In the genomic region with DNA sequence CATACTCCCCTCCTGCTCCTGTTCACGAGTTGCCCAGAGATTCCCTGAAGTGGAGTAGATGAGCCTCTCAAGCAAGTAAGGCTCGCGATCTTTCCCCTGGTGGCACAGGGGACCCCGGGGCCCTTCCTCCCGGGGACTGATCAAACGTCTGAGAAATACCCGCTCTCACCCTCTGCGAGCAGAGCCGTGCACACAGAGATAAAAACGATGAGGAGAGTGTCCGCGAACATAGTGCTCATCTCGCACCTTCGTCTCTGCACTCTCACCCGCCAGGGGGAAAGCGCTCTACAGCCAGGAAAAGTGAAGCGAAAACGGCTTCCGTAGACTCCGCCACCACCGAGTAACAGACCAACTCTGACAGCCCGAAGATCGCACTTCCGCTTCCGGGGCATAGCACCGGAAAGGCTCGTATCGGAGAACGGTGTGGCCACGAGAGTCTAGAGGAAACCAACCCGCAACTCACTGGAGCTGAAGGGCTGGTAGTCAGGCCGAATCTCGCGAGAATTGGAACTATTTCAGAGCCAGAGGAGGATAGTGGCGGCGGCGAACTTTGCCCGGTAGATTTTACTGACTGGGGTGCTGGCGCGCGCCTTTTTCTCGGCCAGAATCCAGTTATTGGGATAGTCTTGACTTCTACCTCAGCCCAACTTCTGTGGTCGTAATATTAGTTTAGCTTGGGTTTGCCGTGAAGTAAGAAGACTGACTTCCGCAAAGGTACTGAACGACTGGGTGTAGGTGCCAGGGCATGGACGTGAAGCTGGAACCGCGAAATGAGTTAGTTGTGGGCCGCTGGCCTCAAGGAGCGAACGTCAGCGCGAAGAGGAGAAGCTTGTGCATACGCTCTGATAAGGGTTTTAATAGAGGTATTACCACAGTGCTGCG, we compare ENCODE assay signal across 8 cellular contexts. TPM values are rescaled to one million over a fixed set of nuclear protein-coding genes. Genes with fewer than 3 reads are reported as not detected.
DNase-seq lines count a peak whose midpoint lies in the region; ATAC-seq, FAIRE-seq and TF ChIP-seq lines count a peak whose summit lies in the region.

A gene with protein sequence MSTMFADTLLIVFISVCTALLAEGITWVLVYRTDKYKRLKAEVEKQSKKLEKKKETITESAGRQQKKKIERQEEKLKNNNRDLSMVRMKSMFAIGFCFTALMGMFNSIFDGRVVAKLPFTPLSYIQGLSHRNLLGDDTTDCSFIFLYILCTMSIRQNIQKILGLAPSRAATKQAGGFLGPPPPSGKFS (minus strand): TSS at position 356 of the 882 bp plus-strand sequence. CDS start 117 bp downstream, at position 239.

- H3K36me3 ChIP-seq in CD4-positive, CD25-positive, alpha-beta regulatory T cell (ENCODE audit: control insufficient read depth, insufficient read depth, low read length) = peaks cover 30% of the 10 kb centered on the region
- peaks cover 2 to 25% of the 10 kb centered on the region in 2 experiments; a peak in 4 of 5 replicates for H3K36me3 ChIP-seq in HepG2 (replicated peaks in 1 of 2; ENCODE audit: control insufficient read depth in 1 of 2, insufficient read depth in 2 of 2, low read length in 2 of 2)

- H3K27ac ChIP-seq in CD4-positive, CD25-positive, alpha-beta regulatory T cell (ENCODE audit: insufficient read depth, low read length, poor library complexity, severe bottlenecking) = peak within 1 kb of the TSS; percentile 88
- peak within 1 kb of the TSS; percentile 95 for H3K27ac ChIP-seq in HepG2 (ENCODE audit: extremely low read length, insufficient read depth, low read length)

- WGBS in HepG2 (ENCODE audit: low lambda C conversion rate) = under 1% methylated on average over 33 of the region's 56 CpGs

- H3K27me3 ChIP-seq in CD4-positive, CD25-positive, alpha-beta regulatory T cell (ENCODE audit: control insufficient read depth, insufficient read depth, low read length) = no peaks in the 10 kb centered on the region
- H3K27me3 ChIP-seq in HepG2 (ENCODE audit: control insufficient read depth in 1 of 2, insufficient read depth in 2 of 2, low read length in 2 of 2) = no peaks in the 10 kb centered on the region; a peak in 1 of 5 replicates

- POLR2A ChIA-PET in HepG2 (lab: Yijun Ruan, JAX) = interaction anchor here (0.6 to 2.2 kb wide), 19 partner anchors 9 to 143 kb away, joined by 3 to 31 read pairs (median 6); a partner anchor contains a TSS

- H3K27ac Mint-ChIP-seq in CD4-positive, CD25-positive, alpha-beta regulatory T cell = peak within 1 kb of the TSS; percentile 99 to 100 (median 100)

- peak; percentile 99 for FAIRE-seq in HepG2 (lab: Jason Lieb, UNC)

- TF ChIP-seq EP300 in HepG2 (IDR thresholded peaks at IDR 0.05; ENCODE audit: low read depth in 2 of 2, low read length in 2 of 2) = 0 out of 4 replicates have a peak, but pooled peaks of 1 of the 2 experiments have one; percentile 3
- no peak for TF ChIP-seq EP300 in HepG2 (CRISPR knock-in tag; IDR thresholded peaks at IDR 0.05; ENCODE audit: borderline replicate concordance)

- peak within 1 kb of the TSS; percentile 92 for H2AFZ ChIP-seq in HepG2 (ENCODE audit: low read length)

- ATAC-seq in CD4-positive, CD25-positive, alpha-beta regulatory T cell (ENCODE audit: low read depth in 2 of 2) = peak; percentile 98 to 99
- ATAC-seq in GM19395 (IDR thresholded peaks at IDR 0.05; ENCODE audit: unreplicated experiment) (peak; percentile 99), HG03565 (IDR thresholded peaks at IDR 0.05; ENCODE audit: unreplicated experiment) (peak; percentile 100), HepG2 (peak; percentile 100)

- peak; percentile 48 for TF ChIP-seq CTCF in HepG2 (CRISPR knock-in tag; IDR thresholded peaks at IDR 0.05)

- no TSS peak for BruUV-seq in HepG2 (replicated peaks; lab: Mats Ljungman, UMichigan)

- H3K9ac ChIP-seq in HepG2 (ENCODE audit: insufficient read depth, low read depth, low read length) = peak within 1 kb of the TSS; percentile 97

- H3K79me2 ChIP-seq in HepG2 (ENCODE audit: insufficient read depth, low read length) = peaks cover 21% of the 10 kb centered on the region

- H3K4me3 ChIP-seq in CD4-positive, CD25-positive, alpha-beta regulatory T cell (ENCODE audit: low read depth, low read length) = peak within 1 kb of the TSS; percentile 93
- peak within 1 kb of the TSS; percentile 66 to 88 (median 88) for H3K4me3 ChIP-seq in HepG2 (replicated peaks in 1 of 3; ENCODE audit: insufficient read depth in 1 of 3, low read depth in 2 of 3, low read length in 3 of 3)

- H3K4me1 Mint-ChIP-seq in CD4-positive, CD25-positive, alpha-beta regulatory T cell = peaks cover 43 to 72% (median 58%) of the 10 kb centered on the region in 4 donors

- no peaks in the 10 kb centered on the region for H3K9me3 ChIP-seq in CD4-positive, CD25-positive, alpha-beta regulatory T cell (ENCODE audit: control insufficient read depth in 2 of 2, low read length in 2 of 2)
- H3K9me3 ChIP-seq in HepG2 (ENCODE audit: low read length) = no peaks in the 10 kb centered on the region

- no peaks in the 10 kb centered on the region for H3K27me3 Mint-ChIP-seq in CD4-positive, CD25-positive, alpha-beta regulatory T cell

- peaks cover 0 to 2% (median 0%) of the 10 kb centered on the region in 7 donors for H3K9me3 Mint-ChIP-seq in CD4-positive, CD25-positive, alpha-beta regulatory T cell

- no peaks in the 10 kb centered on the region for H4K20me1 ChIP-seq in HepG2 (ENCODE audit: insufficient read depth, low read length)

- H3K4me2 ChIP-seq in HepG2 (ENCODE audit: low read depth, low read length) = peak within 1 kb of the TSS; percentile 83

- peaks cover 57% of the 10 kb centered on the region for H3K4me1 ChIP-seq in CD4-positive, CD25-positive, alpha-beta regulatory T cell (ENCODE audit: control insufficient read depth, insufficient read depth, low read length, poor library complexity, severe bottlenecking)
- H3K4me1 ChIP-seq in HepG2 (ENCODE audit: insufficient read depth, low read length) = peaks cover 35% of the 10 kb centered on the region

- peak; percentile 36; the same call in 1 of the 2 replicates for TF ChIP-seq RAD21 in HepG2 (CRISPR knock-in tag; IDR thresholded peaks at IDR 0.05)

- intact Hi-C loops in HepG2 (cut with micrococcal nuclease; ENCODE audit: unreplicated experiment) = loop anchor here (1.0 to 2.0 kb wide), 4 partner anchors 59 to 146 kb away; a partner anchor contains a TSS

- DNase-seq in CD4-positive, CD25-positive, alpha-beta regulatory T cell = peak; percentile 94 to 99 (median 96)
- DNase-seq in NCI-H82 (lab: John Stamatoyannopoulos, UW) (peak; percentile 99), dermis microvascular lymphatic vessel endothelial cell (ENCODE audit: low read depth in 2 of 2) (peak; percentile 98 to 99), HepG2 (ENCODE audit: low spot score) (peak; percentile 99)
- DNase-seq in activated CD4-positive, alpha-beta T cell treated with anti-CD3 and anti-CD28 coated beads, Interleukin-2, amount 50 U/mL, for 48 hours = peak; percentile 91 to 93
- DNase-seq in stimulated activated CD4-positive, alpha-beta T cell treated with anti-CD3 and anti-CD28 coated beads, Interleukin-4, amount 100 ng/mL, for 1 hour = peak; percentile 89

- H3K4me3 Mint-ChIP-seq in CD4-positive, CD25-positive, alpha-beta regulatory T cell = peak within 1 kb of the TSS; percentile 96 to 99 (median 98)

- CTCF ChIA-PET in HepG2 (lab: Yijun Ruan, JAX; ENCODE audit: low intra/inter-chr PET ratio, low total read pairs) = no interaction called here

- H3K36me3 Mint-ChIP-seq in CD4-positive, CD25-positive, alpha-beta regulatory T cell = peaks cover 41% of the 10 kb centered on the region

- in situ Hi-C loops in HepG2 (cut with HindIII; ENCODE audit: extremely low pct_ligation_motif_present, low pct_unique_long_range_greater_than_20kb) = no loop called here

- TF ChIP-seq POLR2A in HepG2 (IDR thresholded peaks at IDR 0.05; ENCODE audit: insufficient read depth in 1 of 2, low read depth in 2 of 2, low read length in 2 of 2) = peak; percentile 83 to 88

TF ChIP-seq in HepG2, 621 proteins besides CTCF, POLR2A, EP300 and RAD21 (continues in another document):
- TF ChIP-seq REXO4 (CRISPR knock-in tag; IDR thresholded peaks at IDR 0.05; ENCODE audit: borderline replicate concordance) (no peak), ATAD3A (CRISPR knock-in tag; IDR thresholded peaks at IDR 0.05) (no peak), SP140L (CRISPR knock-in tag; IDR thresholded peaks at IDR 0.05; ENCODE audit: borderline replicate concordance) (no peak), PPARG (CRISPR knock-in tag; conservative IDR thresholded peaks at IDR 0.05) (peak; percentile 56; the same call in 1 of the 2 replicates), ELF4 (CRISPR knock-in tag; IDR thresholded peaks at IDR 0.05; ENCODE audit: borderline replicate concordance) (peak; percentile 59; the same call in 1 of the 2 replicates), ARNT2 (CRISPR knock-in tag; IDR thresholded peaks at IDR 0.05; ENCODE audit: low read depth) (peak; percentile 67; the same call in 1 of the 2 replicates), ZNF672 (CRISPR knock-in tag; IDR thresholded peaks at IDR 0.05) (no peak)

RNA-seq across cellular contexts. Expression of the gene that starts here (rescaled TPM):
- total RNA-seq in CD4-positive, CD25-positive, alpha-beta regulatory T cell = 42.7 TPM
- polyA plus RNA-seq in CD4-positive, CD25-positive, alpha-beta regulatory T cell = 100 to 1,000 TPM; 148 to 189 (median 164) TPM
- total RNA-seq in dermis microvascular lymphatic vessel endothelial cell (45.1 and 47.3 TPM in 2 replicates), HepG2 (2016; rRNA removed; fragmentation: Illumina TruSeq; extraction: Trizol) (85.3 and 119 TPM in 2 replicates)
- total RNA-seq in HepG2 (2016; cell fraction: cytosol; rRNA removed; fragmentation: Illumina TruSeq; extraction: Trizol; ENCODE audit: low read depth) = 21.5 and 21.7 TPM in 2 replicates
- total RNA-seq in HepG2 (2016; cell fraction: insoluble cytoplasmic fraction; rRNA removed; fragmentation: Illumina TruSeq; extraction: Trizol) = 96.8 and 124 TPM in 2 replicates
- total RNA-seq in HepG2 (2016; cell fraction: membrane; rRNA removed; fragmentation: Illumina TruSeq; extraction: Trizol) = 36.9 and 37.7 TPM in 2 replicates
- total RNA-seq in HepG2 (2016; cell fraction: nucleus; rRNA removed; fragmentation: Illumina TruSeq; extraction: Trizol) = 87.3 and 93.4 TPM in 2 replicates
- 106 TPM in 2 replicates for polyA plus RNA-seq in HepG2 (2011; rRNA removed)
- 52.5 and 87.0 TPM in 2 replicates for polyA plus RNA-seq in HepG2 (2011; cell fraction: cytosol; rRNA removed)
- polyA plus RNA-seq in HepG2 (2011; cell fraction: nucleus; rRNA removed) = 16.1 and 21.6 TPM in 2 replicates
- 47.2 and 80.4 TPM in 2 replicates for polyA plus RNA-seq in HepG2 (2012)
- 21.4 and 21.8 TPM in 2 replicates for polyA plus RNA-seq in HepG2 (2016; cell fraction: cytosol; fragmentation: Illumina TruSeq; extraction: Trizol; ENCODE audit: low read depth)
- polyA plus RNA-seq in HepG2 (2016; cell fraction: insoluble cytoplasmic fraction; fragmentation: Illumina TruSeq; extraction: Trizol; ENCODE audit: low read depth) = 89.7 and 101 TPM in 2 replicates
- polyA plus RNA-seq in HepG2 (2016; cell fraction: membrane; fragmentation: Illumina TruSeq; extraction: Trizol; ENCODE audit: low read depth) = 30.1 and 30.7 TPM in 2 replicates
- 157 and 166 TPM in 2 replicates for polyA plus RNA-seq in HepG2 (2016; cell fraction: nucleus; fragmentation: Illumina TruSeq; extraction: Trizol; ENCODE audit: insufficient read depth, low read depth)
- polyA minus RNA-seq in HepG2 (2011; rRNA and poly(A)+ RNA removed; ENCODE audit: low replicate concordance) = 160 and 278 TPM in 2 replicates
- 41.8 and 64.7 TPM in 2 replicates for polyA minus RNA-seq in HepG2 (2011; cell fraction: cytosol; rRNA and poly(A)+ RNA removed)
- 33.7 and 41.3 TPM in 2 replicates for polyA minus RNA-seq in HepG2 (2011; cell fraction: nucleus; rRNA and poly(A)+ RNA removed)

Comparison
In these comparisons a context has a peak if more than half of its experiments do, and no peak if none do; other contexts are left out.
1. Peak in every context shown above with its lines: DNase-seq, ATAC-seq, H3K4me3 ChIP-seq and H3K27ac ChIP-seq.